Comparison of ENCODE assay signal across 25 cellular contexts in the genomic region with DNA sequence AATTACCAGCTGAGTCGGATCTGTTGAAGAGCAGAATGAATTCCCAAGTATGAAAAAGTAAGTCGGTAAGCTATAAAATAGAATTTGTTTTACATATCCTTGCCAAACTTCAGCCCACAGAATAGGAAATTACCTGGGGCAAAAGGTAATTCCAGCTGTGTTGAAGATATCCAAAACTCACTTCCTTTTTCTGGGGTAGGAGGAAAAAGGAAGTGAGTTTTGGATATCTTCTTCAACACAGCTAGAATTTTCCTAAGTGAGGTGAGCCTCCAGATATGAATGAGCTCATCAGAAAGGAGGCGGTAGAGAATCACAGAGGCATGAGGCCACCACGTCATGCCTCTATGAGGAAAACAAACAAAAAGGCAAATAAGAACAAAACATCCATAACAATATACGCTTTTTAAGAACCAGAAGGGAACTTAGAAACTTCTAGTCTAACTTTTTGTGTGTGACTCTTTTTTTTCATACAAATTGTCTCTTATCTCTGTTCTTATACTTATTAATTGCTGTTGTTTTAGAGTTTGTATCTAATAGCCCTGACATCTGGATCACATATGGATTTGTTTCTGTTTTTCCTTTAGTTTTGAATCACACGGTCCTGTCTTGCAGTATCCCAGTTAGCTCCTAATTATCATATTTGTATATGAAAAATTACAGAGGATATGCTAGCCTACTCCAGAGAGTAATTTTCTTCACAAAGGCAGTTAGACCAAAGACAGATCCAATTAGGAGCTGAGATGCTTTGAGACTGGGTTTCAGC.
DNase-seq lines count a peak whose midpoint lies in the region; ATAC-seq, FAIRE-seq and TF ChIP-seq lines count a peak whose summit lies in the region.
"Had no signal": no experiment of that assay in that cellular context is flagged by ENCODE, and none has a peak within 500 bp of the region (broad histone marks: within the 10 kb centered on the region; RNA-seq: fewer than 3 reads in every experiment).

No MANE protein-coding gene starts in this region.

- H3K4me1 Mint-ChIP-seq in neural progenitor cell = peaks cover 32% of the 10 kb centered on the region
- H3K4me1 Mint-ChIP-seq: activated naive CD8-positive, alpha-beta T cell treated with anti-CD3 and anti-CD28 coated beads, Interleukin-2, amount 10 ng/mL, durations not matched to agents 7 days and 5 days; CD4-positive, CD25-positive, alpha-beta regulatory T cell; T-helper 17 cell had no signal

- H3K4me3 ChIP-seq in BLaER1 (no peak overlapping the region), bronchial epithelial cell (ENCODE audit: low read depth, low read length) (no peak overlapping the region), neural progenitor cell (no peak overlapping the region)
- H3K4me3 ChIP-seq: body of pancreas, HAP-1, heart right ventricle, lung, ovary had no signal

- no peaks in the 10 kb centered on the region for H3K9me3 ChIP-seq in BLaER1
- no peaks in the 10 kb centered on the region for H3K9me3 ChIP-seq in neural progenitor cell (ENCODE audit: low read depth)
- H3K9me3 ChIP-seq: body of pancreas, HAP-1, heart right ventricle, ovary had no signal

- FAIRE-seq in bronchial epithelial cell (lab: Jason Lieb, UNC) = no peak

- DNase-seq in HCEC 1CT (peak; percentile 6), bronchial epithelial cell (ENCODE audit: low read depth) (peak; percentile 28), neural progenitor cell (ENCODE audit: low spot score) (no peak)
- no peak for DNase-seq in stimulated activated naive CD4-positive, alpha-beta T cell (lab: John Stamatoyannopoulos, UW)
- no peak for DNase-seq in stimulated activated CD4-positive, alpha-beta T cell treated with anti-CD3 and anti-CD28 coated beads, Interleukin-1b, Interleukin-23, amount 100 ng/mL, for 48 hours
- DNase-seq: activated effector memory CD4-positive, alpha-beta T cell treated with anti-CD3 and anti-CD28 coated beads, Interleukin-2, amount 50 U/mL, for 16 hours; activated naive CD8-positive, alpha-beta T cell treated with anti-CD3 and anti-CD28 coated beads, Interleukin-2, amount 10 ng/mL, durations not matched to agents 7 days and 5 days; body of pancreas; CD4-positive, CD25-positive, alpha-beta regulatory T cell; foreskin keratinocyte; heart right ventricle; Karpas-422; MV-4-11; NCI-H1436 treated with DMSO at 0.1 percent for 48 hours; NCI-H345; ovary; right cardiac atrium; RPMI8226; stimulated activated CD4-positive, alpha-beta T cell treated with anti-CD3 and anti-CD28 coated beads, Interleukin-4, amount 100 ng/mL, for 1 hour; T-helper 17 cell had no signal

- peak overlapping the region; percentile 46 for H3K4me2 ChIP-seq in BLaER1
- no peak overlapping the region for H3K4me2 ChIP-seq in neural progenitor cell

- H3K36me3 ChIP-seq in BLaER1 (no peaks in the 10 kb centered on the region), bronchial epithelial cell (ENCODE audit: control insufficient read depth, insufficient read depth, low read length) (no peaks in the 10 kb centered on the region), neural progenitor cell (no peaks in the 10 kb centered on the region)
- H3K36me3 ChIP-seq: HAP-1, heart right ventricle, ovary had no signal

- H4K20me1 ChIP-seq in BLaER1 (no peaks in the 10 kb centered on the region), neural progenitor cell (ENCODE audit: low read depth) (no peaks in the 10 kb centered on the region)

- no peaks in the 10 kb centered on the region for H3K36me3 Mint-ChIP-seq in neural progenitor cell
- H3K36me3 Mint-ChIP-seq: activated naive CD8-positive, alpha-beta T cell treated with anti-CD3 and anti-CD28 coated beads, Interleukin-2, amount 10 ng/mL, durations not matched to agents 7 days and 5 days; CD4-positive, CD25-positive, alpha-beta regulatory T cell had no signal

- TF ChIP-seq CTCF in bronchial epithelial cell (IDR thresholded peaks at IDR 0.05; ENCODE audit: insufficient read depth, low read length, severe bottlenecking) = no peak
- TF ChIP-seq CTCF in neural progenitor cell (IDR thresholded peaks at IDR 0.05) = no peak

- no peak overlapping the region for H3K9ac ChIP-seq in BLaER1
- H3K9ac ChIP-seq in neural progenitor cell = no peak overlapping the region

- H3K27ac ChIP-seq in BLaER1 = no peak overlapping the region
- no peak overlapping the region for H3K27ac ChIP-seq in neural progenitor cell
- H3K27ac ChIP-seq: body of pancreas, foreskin keratinocyte, heart right ventricle, ovary had no signal

- H3K79me2 ChIP-seq in neural progenitor cell (ENCODE audit: low read depth) = no peaks in the 10 kb centered on the region

- peaks cover 2% of the 10 kb centered on the region for H3K9me3 Mint-ChIP-seq in neural progenitor cell
- H3K9me3 Mint-ChIP-seq: activated naive CD8-positive, alpha-beta T cell treated with anti-CD3 and anti-CD28 coated beads, Interleukin-2, amount 10 ng/mL, durations not matched to agents 7 days and 5 days; CD4-positive, CD25-positive, alpha-beta regulatory T cell; nephron had no signal

- peak overlapping the region; percentile 8 for H2AFZ ChIP-seq in neural progenitor cell (replicated peaks)

- no peak overlapping the region for H3K4me3 Mint-ChIP-seq in neural progenitor cell
- H3K4me3 Mint-ChIP-seq: activated naive CD8-positive, alpha-beta T cell treated with anti-CD3 and anti-CD28 coated beads, Interleukin-2, amount 10 ng/mL, durations not matched to agents 7 days and 5 days; CD4-positive, CD25-positive, alpha-beta regulatory T cell; nephron; T-helper 17 cell had no signal

- peaks cover 6% of the 10 kb centered on the region for H3F3A ChIP-seq in neural progenitor cell (ENCODE audit: low read depth)

- H3K27ac Mint-ChIP-seq in neural progenitor cell = no peak overlapping the region
- H3K27ac Mint-ChIP-seq: activated naive CD8-positive, alpha-beta T cell treated with anti-CD3 and anti-CD28 coated beads, Interleukin-2, amount 10 ng/mL, durations not matched to agents 7 days and 5 days; CD4-positive, CD25-positive, alpha-beta regulatory T cell; nephron; T-helper 17 cell had no signal

- H3K4me1 ChIP-seq in BLaER1 (peaks cover 24% of the 10 kb centered on the region), neural progenitor cell (peaks cover 35% of the 10 kb centered on the region)
- H3K4me1 ChIP-seq: body of pancreas, HAP-1, heart right ventricle had no signal

- no peaks in the 10 kb centered on the region for H3K27me3 Mint-ChIP-seq in neural progenitor cell (ENCODE audit: insufficient read depth, low read depth)
- H3K27me3 Mint-ChIP-seq: CD4-positive, CD25-positive, alpha-beta regulatory T cell had no signal

- ATAC-seq in GM21360 (IDR thresholded peaks at IDR 0.05; ENCODE audit: unreplicated experiment) = no peak
- ATAC-seq: body of pancreas, foreskin keratinocyte, heart right ventricle, right cardiac atrium, T-helper 17 cell had no signal

- H3K27me3 ChIP-seq in BLaER1 (no peaks in the 10 kb centered on the region), bronchial epithelial cell (ENCODE audit: control insufficient read depth, insufficient read depth, low read length) (no peaks in the 10 kb centered on the region), neural progenitor cell (no peaks in the 10 kb centered on the region)
- H3K27me3 ChIP-seq: body of pancreas, heart right ventricle, ovary had no signal

Comparison
In these comparisons a context has a peak if more than half of its experiments do, and no peak if none do; other contexts are left out.
1. DNase-seq: peak in HCEC 1CT (single experiment) and bronchial epithelial cell (single experiment); none in neural progenitor cell (single experiment), stimulated activated naive CD4-positive, alpha-beta T cell (0 of 6) and stimulated activated CD4-positive, alpha-beta T cell treated with anti-CD3 and anti-CD28 coated beads, Interleukin-1b, Interleukin-23, amount 100 ng/mL, for 48 hours (single experiment).